Comparison of ENCODE assay signal across 1 cellular context in the genomic region with DNA sequence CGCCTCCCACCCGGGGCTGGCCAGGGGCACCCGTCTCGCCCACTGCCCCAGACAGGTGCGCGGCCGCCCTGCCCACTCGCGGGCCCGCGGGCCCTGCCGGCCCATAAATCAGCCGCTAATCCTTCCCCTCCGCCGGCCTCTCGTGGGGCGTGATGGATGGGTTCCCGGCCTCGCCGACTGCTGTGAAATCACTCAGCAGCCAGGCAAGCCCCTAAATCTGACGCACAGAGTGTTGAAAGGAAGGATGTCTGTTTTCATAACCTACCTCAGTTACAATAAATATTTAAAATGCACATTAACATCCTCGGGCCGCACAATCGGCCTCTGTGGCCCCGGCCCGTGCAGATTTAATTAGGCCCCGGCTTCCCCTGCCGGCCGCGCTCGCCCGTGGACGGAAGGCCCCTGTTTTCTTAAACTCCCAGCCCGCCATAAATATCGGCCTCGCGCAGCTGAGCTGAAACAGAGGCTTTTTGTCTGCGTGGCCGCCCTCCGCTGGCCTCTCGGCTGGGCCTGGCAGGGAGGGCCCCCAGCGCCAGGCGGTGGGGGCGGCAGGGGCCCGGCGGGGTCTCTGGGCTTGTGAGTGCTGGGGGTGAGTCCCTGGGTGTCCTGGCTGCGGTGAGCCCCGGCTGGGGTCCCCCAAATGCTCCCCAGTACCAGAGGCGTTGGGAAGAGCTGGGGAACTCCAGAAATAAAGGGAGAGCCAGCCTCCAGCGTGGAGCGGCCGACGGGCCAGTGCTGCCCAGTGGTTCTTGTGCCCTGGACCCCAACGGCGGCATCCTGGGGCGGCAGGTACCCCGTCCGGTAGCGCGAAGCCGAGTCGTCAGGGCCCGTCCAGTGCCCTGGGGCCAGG.
TF ChIP-seq lines count a peak whose summit lies in the region.

No MANE protein-coding gene starts in this region.

TF ChIP-seq in GM23338, 12 proteins besides CTCF, POLR2A, EP300 and RAD21 (continued from another document):
- TF ChIP-seq NANOG (IDR thresholded peaks at IDR 0.05; ENCODE audit: borderline replicate concordance) (no peak), STAT1 (IDR thresholded peaks at IDR 0.05; ENCODE audit: unreplicated experiment) (no peak), REST (IDR thresholded peaks at IDR 0.05; ENCODE audit: unreplicated experiment) (no peak), EZH2 (IDR thresholded peaks at IDR 0.05; ENCODE audit: low read depth, unreplicated experiment) (no peak), ZNF331 (CRISPR knock-in tag; IDR thresholded peaks at IDR 0.05; ENCODE audit: low read depth) (no peak), CREB1 (CRISPR knock-in tag; IDR thresholded peaks at IDR 0.05; ENCODE audit: low read depth) (no peak), EZH2phosphoT487 (IDR thresholded peaks at IDR 0.05; ENCODE audit: unreplicated experiment) (no peak)
- TF ChIP-seq, protein P1, sequence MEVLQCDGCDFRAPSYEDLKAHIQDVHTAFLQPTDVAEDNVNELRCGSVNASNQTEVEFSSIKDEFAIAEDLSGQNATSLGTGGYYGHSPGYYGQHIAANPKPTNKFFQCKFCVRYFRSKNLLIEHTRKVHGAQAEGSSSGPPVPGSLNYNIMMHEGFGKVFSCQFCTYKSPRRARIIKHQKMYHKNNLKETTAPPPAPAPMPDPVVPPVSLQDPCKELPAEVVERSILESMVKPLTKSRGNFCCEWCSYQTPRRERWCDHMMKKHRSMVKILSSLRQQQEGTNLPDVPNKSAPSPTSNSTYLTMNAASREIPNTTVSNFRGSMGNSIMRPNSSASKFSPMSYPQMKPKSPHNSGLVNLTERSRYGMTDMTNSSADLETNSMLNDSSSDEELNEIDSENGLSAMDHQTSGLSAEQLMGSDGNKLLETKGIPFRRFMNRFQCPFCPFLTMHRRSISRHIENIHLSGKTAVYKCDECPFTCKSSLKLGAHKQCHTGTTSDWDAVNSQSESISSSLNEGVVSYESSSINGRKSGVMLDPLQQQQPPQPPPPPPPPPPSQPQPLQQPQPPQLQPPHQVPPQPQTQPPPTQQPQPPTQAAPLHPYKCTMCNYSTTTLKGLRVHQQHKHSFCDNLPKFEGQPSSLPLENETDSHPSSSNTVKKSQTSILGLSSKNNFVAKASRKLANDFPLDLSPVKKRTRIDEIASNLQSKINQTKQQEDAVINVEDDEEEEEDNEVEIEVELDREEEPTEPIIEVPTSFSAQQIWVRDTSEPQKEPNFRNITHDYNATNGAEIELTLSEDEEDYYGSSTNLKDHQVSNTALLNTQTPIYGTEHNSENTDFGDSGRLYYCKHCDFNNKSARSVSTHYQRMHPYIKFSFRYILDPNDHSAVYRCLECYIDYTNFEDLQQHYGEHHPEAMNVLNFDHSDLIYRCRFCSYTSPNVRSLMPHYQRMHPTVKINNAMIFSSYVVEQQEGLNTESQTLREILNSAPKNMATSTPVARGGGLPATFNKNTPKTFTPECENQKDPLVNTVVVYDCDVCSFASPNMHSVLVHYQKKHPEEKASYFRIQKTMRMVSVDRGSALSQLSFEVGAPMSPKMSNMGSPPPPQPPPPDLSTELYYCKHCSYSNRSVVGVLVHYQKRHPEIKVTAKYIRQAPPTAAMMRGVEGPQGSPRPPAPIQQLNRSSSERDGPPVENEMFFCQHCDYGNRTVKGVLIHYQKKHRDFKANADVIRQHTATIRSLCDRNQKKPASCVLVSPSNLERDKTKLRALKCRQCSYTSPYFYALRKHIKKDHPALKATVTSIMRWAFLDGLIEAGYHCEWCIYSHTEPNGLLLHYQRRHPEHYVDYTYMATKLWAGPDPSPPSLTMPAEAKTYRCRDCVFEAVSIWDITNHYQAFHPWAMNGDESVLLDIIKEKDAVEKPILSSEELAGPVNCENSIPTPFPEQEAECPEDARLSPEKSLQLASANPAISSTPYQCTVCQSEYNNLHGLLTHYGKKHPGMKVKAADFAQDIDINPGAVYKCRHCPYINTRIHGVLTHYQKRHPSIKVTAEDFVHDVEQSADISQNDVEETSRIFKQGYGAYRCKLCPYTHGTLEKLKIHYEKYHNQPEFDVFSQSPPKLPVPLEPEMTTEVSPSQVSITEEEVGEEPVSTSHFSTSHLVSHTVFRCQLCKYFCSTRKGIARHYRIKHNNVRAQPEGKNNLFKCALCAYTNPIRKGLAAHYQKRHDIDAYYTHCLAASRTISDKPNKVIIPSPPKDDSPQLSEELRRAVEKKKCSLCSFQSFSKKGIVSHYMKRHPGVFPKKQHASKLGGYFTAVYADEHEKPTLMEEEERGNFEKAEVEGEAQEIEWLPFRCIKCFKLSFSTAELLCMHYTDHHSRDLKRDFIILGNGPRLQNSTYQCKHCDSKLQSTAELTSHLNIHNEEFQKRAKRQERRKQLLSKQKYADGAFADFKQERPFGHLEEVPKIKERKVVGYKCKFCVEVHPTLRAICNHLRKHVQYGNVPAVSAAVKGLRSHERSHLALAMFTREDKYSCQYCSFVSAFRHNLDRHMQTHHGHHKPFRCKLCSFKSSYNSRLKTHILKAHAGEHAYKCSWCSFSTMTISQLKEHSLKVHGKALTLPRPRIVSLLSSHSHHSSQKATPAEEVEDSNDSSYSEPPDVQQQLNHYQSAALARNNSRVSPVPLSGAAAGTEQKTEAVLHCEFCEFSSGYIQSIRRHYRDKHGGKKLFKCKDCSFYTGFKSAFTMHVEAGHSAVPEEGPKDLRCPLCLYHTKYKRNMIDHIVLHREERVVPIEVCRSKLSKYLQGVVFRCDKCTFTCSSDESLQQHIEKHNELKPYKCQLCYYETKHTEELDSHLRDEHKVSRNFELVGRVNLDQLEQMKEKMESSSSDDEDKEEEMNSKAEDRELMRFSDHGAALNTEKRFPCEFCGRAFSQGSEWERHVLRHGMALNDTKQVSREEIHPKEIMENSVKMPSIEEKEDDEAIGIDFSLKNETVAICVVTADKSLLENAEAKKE (CRISPR knock-in tag; IDR thresholded peaks at IDR 0.05), result no peak
- TF ChIP-seq, protein P2, sequence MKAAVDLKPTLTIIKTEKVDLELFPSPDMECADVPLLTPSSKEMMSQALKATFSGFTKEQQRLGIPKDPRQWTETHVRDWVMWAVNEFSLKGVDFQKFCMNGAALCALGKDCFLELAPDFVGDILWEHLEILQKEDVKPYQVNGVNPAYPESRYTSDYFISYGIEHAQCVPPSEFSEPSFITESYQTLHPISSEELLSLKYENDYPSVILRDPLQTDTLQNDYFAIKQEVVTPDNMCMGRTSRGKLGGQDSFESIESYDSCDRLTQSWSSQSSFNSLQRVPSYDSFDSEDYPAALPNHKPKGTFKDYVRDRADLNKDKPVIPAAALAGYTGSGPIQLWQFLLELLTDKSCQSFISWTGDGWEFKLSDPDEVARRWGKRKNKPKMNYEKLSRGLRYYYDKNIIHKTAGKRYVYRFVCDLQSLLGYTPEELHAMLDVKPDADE (IDR thresholded peaks at IDR 0.05), result no peak
